In the genomic region with DNA sequence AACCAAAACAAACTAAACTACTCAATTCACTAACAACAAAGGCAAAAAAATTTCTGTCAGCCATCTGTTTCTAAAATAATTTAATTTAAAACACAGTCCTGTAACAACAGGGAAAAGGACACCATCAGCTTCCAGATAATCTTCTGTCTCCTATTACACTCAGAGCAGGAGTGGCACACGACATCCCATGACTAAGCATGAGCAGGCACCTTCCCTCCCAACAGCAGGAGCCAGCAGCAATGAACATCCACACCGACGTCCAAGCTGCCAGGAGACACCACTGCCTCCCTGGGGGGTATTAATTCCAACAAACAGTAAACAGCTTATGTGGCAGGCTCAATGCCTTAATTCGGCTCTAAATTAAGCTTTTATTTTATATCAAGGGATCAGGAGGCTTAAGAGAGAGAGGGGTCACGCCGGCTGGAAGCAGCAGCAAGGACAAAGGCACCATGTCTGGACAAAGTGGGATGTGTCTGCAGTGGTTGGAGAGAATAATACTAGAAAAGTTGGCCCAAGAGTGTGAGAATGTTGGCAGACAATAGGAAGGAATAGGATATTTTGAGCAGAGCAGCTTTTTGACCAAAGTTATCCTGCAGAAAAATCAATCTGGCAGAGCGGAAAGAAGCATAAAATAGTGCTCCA, we compare ENCODE assay signal across 8 cellular contexts. TPM values are rescaled to one million over a fixed set of nuclear protein-coding genes. Genes with fewer than 3 reads are reported as not detected.
DNase-seq lines count a peak whose midpoint lies in the region; ATAC-seq and TF ChIP-seq lines count a peak whose summit lies in the region.

No MANE protein-coding gene starts in this region.

- DNase-seq in DMS79 treated with DMSO at 0.1 percent for 48 hours (lab: John Stamatoyannopoulos, UW), result peak; percentile 24
- DNase-seq in NCI-H524 (lab: John Stamatoyannopoulos, UW), result peak; percentile 71 to 91
- peak; percentile 42 for DNase-seq in neural progenitor cell (ENCODE audit: low spot score)
- no peak for DNase-seq in stimulated activated CD4-positive, alpha-beta T cell treated with anti-CD3 and anti-CD28 coated beads, Interleukin-12 subunit alpha, Interleukin-12 subunit beta, amount 100 ng/mL, for 4 hours
- no peak for DNase-seq in activated CD4-positive, alpha-beta T cell treated with anti-CD3 and anti-CD28 coated beads, Interleukin-2, amount 50 U/mL, for 48 hours
- no peak for DNase-seq in effector memory CD8-positive, alpha-beta T cell

- H3K27me3 Mint-ChIP-seq in neural progenitor cell (ENCODE audit: insufficient read depth, low read depth), result no peaks in the 10 kb centered on the region
- H3K27me3 Mint-ChIP-seq in effector memory CD8-positive, alpha-beta T cell, result peaks cover 6 to 27% of the 10 kb centered on the region in 2 donors

- peaks cover 20% of the 10 kb centered on the region for H3K4me1 Mint-ChIP-seq in neural progenitor cell
- H3K4me1 Mint-ChIP-seq in effector memory CD8-positive, alpha-beta T cell (ENCODE audit: low read depth in 2 of 2), result no peaks in the 10 kb centered on the region

- H3F3A ChIP-seq in neural progenitor cell (ENCODE audit: low read depth), result no peaks in the 10 kb centered on the region

- H3K27ac Mint-ChIP-seq in neural progenitor cell, result peak overlapping the region; percentile 20
- no peak overlapping the region for H3K27ac Mint-ChIP-seq in effector memory CD8-positive, alpha-beta T cell

- H2AFZ ChIP-seq in neural progenitor cell (replicated peaks), result no peak overlapping the region

- WGBS in ectodermal cell, 2 experiments, result 67 to 72% methylated on average over 7 of the region's 7 CpGs

- H3K4me3 ChIP-seq in ectodermal cell (ENCODE audit: insufficient read depth, low read depth, low read length) (no peak overlapping the region), neural progenitor cell (no peak overlapping the region)

- H3K4me3 Mint-ChIP-seq in neural progenitor cell, result no peak overlapping the region
- no peak overlapping the region for H3K4me3 Mint-ChIP-seq in effector memory CD8-positive, alpha-beta T cell

- no peaks in the 10 kb centered on the region for H3K36me3 ChIP-seq in ectodermal cell (ENCODE audit: control insufficient read depth, insufficient read depth, low read length)
- H3K36me3 ChIP-seq in neural progenitor cell, result no peaks in the 10 kb centered on the region

- peaks cover 6% of the 10 kb centered on the region for H3K9me3 Mint-ChIP-seq in neural progenitor cell
- H3K9me3 Mint-ChIP-seq in effector memory CD8-positive, alpha-beta T cell, result no peaks in the 10 kb centered on the region

- ATAC-seq in effector memory CD8-positive, alpha-beta T cell (replicated peaks), result no peak
- no peak for ATAC-seq in GM18868 (IDR thresholded peaks at IDR 0.05; ENCODE audit: unreplicated experiment)

- H3K79me2 ChIP-seq in neural progenitor cell (ENCODE audit: low read depth), result peaks cover 4% of the 10 kb centered on the region

- H3K27ac ChIP-seq in ectodermal cell (ENCODE audit: insufficient read depth, low read depth, low read length, poor library complexity, severe bottlenecking) (peak overlapping the region; percentile 1), neural progenitor cell (no peak overlapping the region)

- H3K27me3 ChIP-seq in ectodermal cell (ENCODE audit: control insufficient read depth, insufficient read depth, low read length, poor library complexity, severe bottlenecking) (no peaks in the 10 kb centered on the region), neural progenitor cell (no peaks in the 10 kb centered on the region)

- no peaks in the 10 kb centered on the region for H3K9me3 ChIP-seq in ectodermal cell (ENCODE audit: control insufficient read depth, low read length)
- H3K9me3 ChIP-seq in neural progenitor cell (ENCODE audit: low read depth), result no peaks in the 10 kb centered on the region

- no peak overlapping the region for H3K4me2 ChIP-seq in neural progenitor cell

- H3K36me3 Mint-ChIP-seq in neural progenitor cell, result peaks cover 44% of the 10 kb centered on the region
- no peaks in the 10 kb centered on the region for H3K36me3 Mint-ChIP-seq in effector memory CD8-positive, alpha-beta T cell (ENCODE audit: insufficient read depth)

- TF ChIP-seq CTCF in neural progenitor cell (IDR thresholded peaks at IDR 0.05), result no peak

- H3K4me1 ChIP-seq in ectodermal cell (ENCODE audit: control insufficient read depth, insufficient read depth, low read length), result peaks cover 19% of the 10 kb centered on the region
- H3K4me1 ChIP-seq in neural progenitor cell, result peaks cover 14% of the 10 kb centered on the region

- H3K9ac ChIP-seq in neural progenitor cell, result no peak overlapping the region

- H4K20me1 ChIP-seq in neural progenitor cell (ENCODE audit: low read depth), result peaks cover 16% of the 10 kb centered on the region

RNA-seq across cellular contexts. Expression of a gene that starts 45.6 kb away (rescaled TPM):
- 18.6 TPM for polyA plus RNA-seq in ectodermal cell (2013, experiment 1 of 4)
- 18.8 TPM for polyA plus RNA-seq in ectodermal cell (2013, experiment 2 of 4)
- polyA plus RNA-seq in ectodermal cell (2013, experiment 3 of 4), result 14.9 TPM
- polyA plus RNA-seq in ectodermal cell (2013, experiment 4 of 4), result 18.0 TPM
- total RNA-seq in neural progenitor cell (ENCODE audit: low replicate concordance), result 4.8 and 9.1 TPM in 2 replicates

Comparison
In these comparisons a context has a peak if more than half of its experiments do, and no peak if none do; other contexts are left out.
1. DNase-seq: peak in DMS79 treated with DMSO at 0.1 percent for 48 hours (single experiment), NCI-H524 (2 of 2) and neural progenitor cell (single experiment); none in stimulated activated CD4-positive, alpha-beta T cell treated with anti-CD3 and anti-CD28 coated beads, Interleukin-12 subunit alpha, Interleukin-12 subunit beta, amount 100 ng/mL, for 4 hours (single experiment), activated CD4-positive, alpha-beta T cell treated with anti-CD3 and anti-CD28 coated beads, Interleukin-2, amount 50 U/mL, for 48 hours (0 of 2) and effector memory CD8-positive, alpha-beta T cell (0 of 3).